In the genomic region with DNA sequence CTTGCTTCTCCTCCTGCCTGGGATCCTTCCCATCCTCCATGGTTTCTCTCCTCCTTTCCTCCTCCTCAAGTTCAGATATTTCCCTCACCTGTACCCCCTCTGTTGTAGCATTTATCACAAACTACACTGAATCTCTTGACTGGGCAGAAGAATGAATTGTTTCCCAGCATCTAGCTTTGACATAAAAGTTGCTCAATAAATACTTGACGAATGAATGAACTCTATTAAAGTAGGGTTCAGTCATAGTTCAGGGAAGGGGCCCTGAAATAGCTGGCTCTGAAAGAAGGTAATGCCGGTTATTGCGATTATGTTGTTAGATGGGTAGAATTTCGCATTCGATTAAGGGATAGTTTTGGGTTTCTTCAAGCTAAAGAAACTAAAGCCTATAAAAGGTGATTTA, we compare ENCODE assay signal across 1 cellular context.
TF ChIP-seq lines count a peak whose summit lies in the region.

No MANE protein-coding gene starts in this region.

TF ChIP-seq in HepG2, 621 proteins besides CTCF, POLR2A, EP300 and RAD21:
- TF ChIP-seq MED8 (CRISPR knock-in tag; IDR thresholded peaks at IDR 0.05; ENCODE audit: insufficient replicate concordance) (no peak), SSRP1 (CRISPR knock-in tag; IDR thresholded peaks at IDR 0.05) (peak; percentile 14; the same call in 1 of the 2 replicates)
